In genomic region chr6:501891-502601, GRCh38 we compare ENCODE assay signal across 8 cellular contexts.
DNase-seq lines count a peak whose midpoint lies in the region; ATAC-seq and TF ChIP-seq lines count a peak whose summit lies in the region.

No MANE protein-coding gene starts in this region.

- H3K4me1 Mint-ChIP-seq in Calu3 (ENCODE audit: low read depth, unreplicated experiment): no peaks in the 10 kb centered on the region
- H3K4me1 Mint-ChIP-seq in activated T-cell treated with anti-CD3 and anti-CD28 coated beads, Interleukin-2, amount 50 U/mL, for 4 hours (ENCODE audit: low read depth): peaks cover 88% of the 10 kb centered on the region

- H3K27ac Mint-ChIP-seq in Calu3 (ENCODE audit: unreplicated experiment): no peak overlapping the region

- no peaks in the 10 kb centered on the region for H3K27me3 Mint-ChIP-seq in Calu3 (ENCODE audit: unreplicated experiment)
- H3K27me3 Mint-ChIP-seq in activated T-cell treated with anti-CD3 and anti-CD28 coated beads, Interleukin-2, amount 50 U/mL, for 4 hours (ENCODE audit: low read depth): no peaks in the 10 kb centered on the region

- no peaks in the 10 kb centered on the region for H3K9me3 Mint-ChIP-seq in Calu3 (ENCODE audit: low read depth, unreplicated experiment)
- H3K9me3 Mint-ChIP-seq in activated T-cell treated with anti-CD3 and anti-CD28 coated beads, Interleukin-2, amount 50 U/mL, for 4 hours: no peaks in the 10 kb centered on the region

- H3K36me3 Mint-ChIP-seq in Calu3 (ENCODE audit: insufficient read depth, unreplicated experiment): peaks cover 5% of the 10 kb centered on the region
- peaks cover 18% of the 10 kb centered on the region for H3K36me3 Mint-ChIP-seq in activated T-cell treated with anti-CD3 and anti-CD28 coated beads, Interleukin-2, amount 50 U/mL, for 4 hours (ENCODE audit: insufficient read depth)

- BruUV-seq in Calu3 (replicated peaks; lab: Mats Ljungman, UMichigan): no TSS peak

- intact Hi-C loops in Calu3 (cut with micrococcal nuclease; ENCODE audit: unreplicated experiment): loop anchor here (2.0 kb wide), 1 partner anchor 17 kb away; no protein-coding TSS in a partner anchor

- peak overlapping the region in 4 of 7 experiments; percentile 2 to 19 (median 14) for H3K4me3 ChIP-seq in skin epidermis

- ATAC-seq in activated T-cell treated with anti-CD3 and anti-CD28 coated beads, Interleukin-2, amount 50 U/mL, for 4 hours: peak; percentile 56
- no peak for ATAC-seq in GM21528 (IDR thresholded peaks at IDR 0.05; ENCODE audit: low FRiP score, unreplicated experiment)

- H3K27ac ChIP-seq in skin epidermis: peak overlapping the region in 2 of 21 experiments; percentile 2 to 69

- H3K4me3 Mint-ChIP-seq in Calu3 (ENCODE audit: low read depth, unreplicated experiment): peak overlapping the region; percentile 60
- H3K4me3 Mint-ChIP-seq in activated T-cell treated with anti-CD3 and anti-CD28 coated beads, Interleukin-2, amount 50 U/mL, for 4 hours: peak overlapping the region; percentile 87

- no peak for TF ChIP-seq CTCF in Calu3 (IDR thresholded peaks at IDR 0.05; ENCODE audit: unreplicated experiment)

- DNase-seq in Calu3 (peak; percentile 4), MV-4-11 (lab: John Stamatoyannopoulos, UW) (peak; percentile 90), NCI-H526 treated with DMSO at 0.1 percent for 48 hours (lab: John Stamatoyannopoulos, UW) (no peak), glomerular visceral epithelial cell (ENCODE audit: extremely low spot score) (no peak), foreskin melanocyte (no peak)
- peak; percentile 58 for DNase-seq in activated T-cell treated with anti-CD3 and anti-CD28 coated beads, Interleukin-2, amount 50 U/mL, for 4 hours

- CTCF ChIA-PET in Calu3 (lab: Charles Lee): no interaction called here

Comparison
In these comparisons a context has a peak if more than half of its experiments do, and no peak if none do; other contexts are left out.
1. DNase-seq: peak in Calu3 (single experiment), MV-4-11 (single experiment) and activated T-cell treated with anti-CD3 and anti-CD28 coated beads, Interleukin-2, amount 50 U/mL, for 4 hours (single experiment); none in NCI-H526 treated with DMSO at 0.1 percent for 48 hours (single experiment), glomerular visceral epithelial cell (single experiment) and foreskin melanocyte (single experiment).